ENCODE assay signal across 16 cellular contexts in genomic region chr5:137828192-137828591, GRCh38. TPM values are rescaled to one million over a fixed set of nuclear protein-coding genes. Genes with fewer than 3 reads are reported as not detected.
DNase-seq lines count a peak whose midpoint lies in the region; ATAC-seq lines count a peak whose summit lies in the region.
"Had no signal": no experiment of that assay in that cellular context is flagged by ENCODE, and none has a peak within 500 bp of the region (broad histone marks: within the 10 kb centered on the region; RNA-seq: fewer than 3 reads in every experiment).

No MANE protein-coding gene starts in this region.

- H2AK5ac ChIP-seq in mesendoderm (ENCODE audit: low read length), result no peak overlapping the region

- H3K4me3 ChIP-seq in mesendoderm (ENCODE audit: low read length) (no peak overlapping the region), skeletal muscle tissue (ENCODE audit: low read length in 3 of 3) (peak overlapping the region; percentile 25 to 49 (median 34))
- H3K4me3 ChIP-seq: BLaER1, GM23248, PC-9 had no signal

- no peak overlapping the region for H3K27ac ChIP-seq in mesendoderm (ENCODE audit: low read depth, low read length)
- H3K27ac ChIP-seq in skeletal muscle tissue (ENCODE audit: low read depth, low read length), result peak overlapping the region; percentile 96
- H3K27ac ChIP-seq: BLaER1, GM23248, PC-9 had no signal

- peak; percentile 73 for ATAC-seq in Right ventricle myocardium superior (ENCODE audit: poor library complexity)
- ATAC-seq: CD8-positive, alpha-beta T cell had no signal

- H3K27me3 ChIP-seq in mesendoderm (ENCODE audit: insufficient read depth, low read length, poor library complexity) (no peaks in the 10 kb centered on the region), skeletal muscle tissue (ENCODE audit: control insufficient read depth in 3 of 3, insufficient read depth in 3 of 3, low read length in 3 of 3) (no peaks in the 10 kb centered on the region)
- H3K27me3 ChIP-seq: BLaER1 had no signal

- no CpG with 5 or more reads among the region's 3 CpGs for WGBS in mesendoderm (ENCODE audit: extremely low coverage, insufficient coverage, low lambda C conversion rate)

- DNase-seq in LHCN-M2 (ENCODE audit: low read depth) (peak; percentile 89), Right ventricle myocardium superior (no peak), mesendoderm (no peak), T-helper 2 cell (no peak), hepatic stellate cell (ENCODE audit: low spot score) (no peak)
- DNase-seq in stimulated activated CD4-positive, alpha-beta T cell treated with anti-CD3 and anti-CD28 coated beads, Interleukin-2, amount 100 ng/mL, for 48 hours, result no peak
- DNase-seq: CD8-positive, alpha-beta T cell; DMS79; GM23248; KBM-7; NCI-H1092; NCI-H2081 treated with DMSO at 0.1 percent for 48 hours; NCI-H524; PC-9 had no signal

- no peaks in the 10 kb centered on the region for H3K79me1 ChIP-seq in mesendoderm (ENCODE audit: low read length)

- H3K36me3 ChIP-seq in mesendoderm (ENCODE audit: control insufficient read depth, insufficient read depth, low read length) (no peaks in the 10 kb centered on the region), skeletal muscle tissue (ENCODE audit: control insufficient read depth in 3 of 3, insufficient read depth in 3 of 3, low read length in 3 of 3) (no peaks in the 10 kb centered on the region)
- H3K36me3 ChIP-seq: BLaER1 had no signal

- H3K9ac ChIP-seq in mesendoderm (ENCODE audit: low read length) (no peak overlapping the region), skeletal muscle tissue (ENCODE audit: low read depth in 1 of 3, low read length in 3 of 3) (peak overlapping the region; percentile 34 to 65 (median 64))
- H3K9ac ChIP-seq: BLaER1, GM23248 had no signal

- H3K4ac ChIP-seq in mesendoderm (ENCODE audit: low read depth, low read length), result no peak overlapping the region

- no peak overlapping the region for H3K4me2 ChIP-seq in mesendoderm (ENCODE audit: low read length)
- H3K4me2 ChIP-seq: BLaER1, PC-9 had no signal

- no peak overlapping the region for H3K56ac ChIP-seq in mesendoderm (ENCODE audit: low read length)

- H2BK5ac ChIP-seq in mesendoderm (ENCODE audit: low read length), result no peak overlapping the region

- intact Hi-C loops in Right ventricle myocardium superior (cut with DNase I), result loop anchor here (5.0 kb wide), 1 partner anchor 59 kb away; the partner anchor contains the start of gene PKD2L2

- H3K23ac ChIP-seq in mesendoderm (ENCODE audit: low read length), result no peak overlapping the region

- H4K8ac ChIP-seq in mesendoderm (ENCODE audit: low read depth, low read length), result no peak overlapping the region

- H3K79me2 ChIP-seq in mesendoderm (ENCODE audit: control insufficient read depth, insufficient read depth, low read length), result no peaks in the 10 kb centered on the region

- H4K5ac ChIP-seq in mesendoderm (ENCODE audit: low read length), result no peak overlapping the region

- no peaks in the 10 kb centered on the region for H3K9me3 ChIP-seq in skeletal muscle tissue (ENCODE audit: control insufficient read depth in 3 of 3, low read length in 3 of 3)
- H3K9me3 ChIP-seq: BLaER1 had no signal

- H2BK15ac ChIP-seq in mesendoderm (replicated peaks; ENCODE audit: low read depth), result no peak overlapping the region

- no peaks in the 10 kb centered on the region for H3K4me1 ChIP-seq in mesendoderm (ENCODE audit: control insufficient read depth, low read depth, low read length)
- H3K4me1 ChIP-seq in skeletal muscle tissue (ENCODE audit: control insufficient read depth in 3 of 3, insufficient read depth in 3 of 3, low read length in 3 of 3), result peaks cover 6 to 20% (median 17%) of the 10 kb centered on the region in 3 donors
- H3K4me1 ChIP-seq: BLaER1 had no signal

- no peak overlapping the region for H2BK120ac ChIP-seq in mesendoderm (ENCODE audit: low read depth, low read length)

- peak overlapping the region; percentile 28 for H3K18ac ChIP-seq in mesendoderm (ENCODE audit: low read length)

RNA-seq across cellular contexts. Expression of gene MYOT, which starts 39.5 kb away (rescaled TPM):
- total RNA-seq in LHCN-M2 (2014; rRNA removed) (0.46 TPM in 1 of 2 replicates, not detected in the other), Right ventricle myocardium superior (11.7 TPM), skeletal muscle tissue (54.8 TPM)
- polyA plus RNA-seq in LHCN-M2 (2012), result 0.19 TPM
- polyA plus RNA-seq in mesendoderm (2013, experiment 1 of 2), result not detected
- not detected for polyA plus RNA-seq in mesendoderm (2013, experiment 2 of 2)
- total RNA-seq: CD8-positive, alpha-beta T cell; GM23248; PC-9 had no signal
